25 cellular contexts compared by ENCODE assay signal in genomic region chr5:42689391-42689790, GRCh38.
A peak's percentile ranks its signal among the peaks of the same experiment; 100 is the strongest.
DNase-seq lines count a peak whose midpoint lies in the region; ATAC-seq and TF ChIP-seq lines count a peak whose summit lies in the region.
"Had no signal": no experiment of that assay in that cellular context is flagged by ENCODE, and none has a peak within 500 bp of the region (broad histone marks: within the 10 kb centered on the region; RNA-seq: fewer than 3 reads in every experiment).

No MANE protein-coding gene starts in this region.

- WGBS in liver = 38% methylated on average over 4 of the region's 4 CpGs

- H3K36me3 ChIP-seq in breast epithelium = no peaks in the 10 kb centered on the region
- peaks cover 0 to 50% (median 34%) of the 10 kb centered on the region in 4 donors for H3K36me3 ChIP-seq in liver (ENCODE audit: control insufficient read depth in 4 of 4, insufficient read depth in 3 of 4, low read depth in 1 of 4, low read length in 3 of 4)
- H3K36me3 ChIP-seq: BLaER1, Peyer's patch, SJCRH30 had no signal

- BruUV-seq in MCF 10A (replicated peaks; lab: Mats Ljungman, UMichigan) = no TSS peak

- no peak overlapping the region for H3K9ac ChIP-seq in liver (ENCODE audit: low read depth in 1 of 2, low read length in 2 of 2)
- H3K9ac ChIP-seq: BLaER1 had no signal

- TF ChIP-seq POLR2A in breast epithelium (IDR thresholded peaks at IDR 0.05) = no peak

- no peak overlapping the region for H3K27ac Mint-ChIP-seq in MCF 10A (ENCODE audit: low read depth, unreplicated experiment)

- H3K4me3 ChIP-seq in breast epithelium (no peak overlapping the region), liver (ENCODE audit: low read depth in 1 of 3, low read length in 3 of 3) (no peak overlapping the region)
- H3K4me3 ChIP-seq: BLaER1, Peyer's patch, SJCRH30 had no signal

- H3K27ac ChIP-seq in breast epithelium (no peak overlapping the region), liver (ENCODE audit: low read depth in 1 of 2, low read length in 2 of 2) (no peak overlapping the region)
- H3K27ac ChIP-seq: 22Rv1, BLaER1, Peyer's patch, SJCRH30 had no signal

- no peak overlapping the region for H3K4me3 Mint-ChIP-seq in MCF 10A (ENCODE audit: unreplicated experiment)
- H3K4me3 Mint-ChIP-seq: CD4-positive, alpha-beta memory T cell had no signal

- no peaks in the 10 kb centered on the region for H3K4me1 Mint-ChIP-seq in MCF 10A (ENCODE audit: insufficient read depth, unreplicated experiment)

- POLR2A ChIA-PET in MCF 10A (lab: Yijun Ruan, JAX) = interaction anchor here (0.6 kb wide), 1 partner anchor 65 kb away, joined by 3 read pairs; no protein-coding TSS in a partner anchor

- no peaks in the 10 kb centered on the region for H3K9me3 Mint-ChIP-seq in MCF 10A (ENCODE audit: unreplicated experiment)

- H3K27me3 ChIP-seq in breast epithelium (no peaks in the 10 kb centered on the region), liver (ENCODE audit: control insufficient read depth in 4 of 4, insufficient read depth in 4 of 4, low read length in 3 of 4) (no peaks in the 10 kb centered on the region)
- H3K27me3 ChIP-seq: BLaER1, Peyer's patch, SJCRH30 had no signal

- peaks cover 0 to 13% of the 10 kb centered on the region in 2 donors for H3K9me3 ChIP-seq in breast epithelium
- H3K9me3 ChIP-seq in liver (ENCODE audit: control insufficient read depth in 4 of 4, low read length in 3 of 4) = no peaks in the 10 kb centered on the region
- H3K9me3 ChIP-seq: Peyer's patch had no signal

- TF ChIP-seq RAD21 in liver (IDR thresholded peaks at IDR 0.05) = no peak

- H3K36me3 Mint-ChIP-seq in MCF 10A (ENCODE audit: insufficient read depth, unreplicated experiment) = no peaks in the 10 kb centered on the region
- H3K36me3 Mint-ChIP-seq: CD4-positive, alpha-beta memory T cell had no signal

- intact Hi-C loops in MCF 10A (cut with micrococcal nuclease) (no loop called here), breast epithelium (cut with DNase I; ENCODE audit: low total_unique reads) (no loop called here)

- no peak for ATAC-seq in GM21529 (IDR thresholded peaks at IDR 0.05; ENCODE audit: unreplicated experiment)

- CTCF ChIA-PET in MCF 10A (lab: Yijun Ruan, JAX) = interaction anchor here (0.7 kb wide), 1 partner anchor 633 kb away, joined by 3 read pairs; no protein-coding TSS in a partner anchor

- H3K4me1 ChIP-seq in breast epithelium (no peaks in the 10 kb centered on the region), liver (ENCODE audit: control insufficient read depth in 4 of 4, insufficient read depth in 4 of 4, low read length in 3 of 4) (peaks cover 0 to 11% (median under 1%) of the 10 kb centered on the region in 4 donors)
- H3K4me1 ChIP-seq: BLaER1, Caco-2, Peyer's patch, SJCRH30 had no signal

- DNase-seq in MCF 10A (ENCODE audit: unreplicated experiment) (peak; percentile 20), breast epithelium (ENCODE audit: low spot score in 2 of 2) (no peak), fibroblast of gingiva (ENCODE audit: low read depth) (peak; percentile 5), NCI-H226 (no peak), SW 1271 (lab: John Stamatoyannopoulos, UW) (no peak)
- no peak for DNase-seq in stimulated activated naive CD4-positive, alpha-beta T cell (lab: John Stamatoyannopoulos, UW)
- DNase-seq: ACHN; CD4-positive, alpha-beta memory T cell; DMS 273 treated with DMSO at 0.1 percent for 48 hours; DMS79 treated with DMSO at 0.1 percent for 48 hours; Karpas-422; MM.1S; NCI-H1048; NCI-H1417 treated with DMSO at 0.1 percent for 48 hours; NCI-H187 treated with DMSO at 0.1 percent for 48 hours; NCI-H345; NCI-H524; NCI-H774; Peyer's patch; SJCRH30 had no signal

- H3K27me3 Mint-ChIP-seq in MCF 10A (ENCODE audit: insufficient read depth, unreplicated experiment) = no peaks in the 10 kb centered on the region

- TF ChIP-seq CTCF in MCF 10A (IDR thresholded peaks at IDR 0.05; ENCODE audit: unreplicated experiment) (no peak), breast epithelium (IDR thresholded peaks at IDR 0.05) (no peak), liver (IDR thresholded peaks at IDR 0.05; ENCODE audit: low read depth, low read length, missing input control) (no peak)

TF ChIP-seq in liver, 16 proteins besides CTCF, POLR2A, EP300 and RAD21:
- TF ChIP-seq REST (IDR thresholded peaks at IDR 0.05) (no peak), RXRA (IDR thresholded peaks at IDR 0.05) (peak; percentile 57 to 73), YY1 (IDR thresholded peaks at IDR 0.05) (no peak), TAF1 (conservative IDR thresholded peaks at IDR 0.05) (no peak), HNF4A (conservative IDR thresholded peaks at IDR 0.05) (peak; percentile 61 to 77), GABPA (IDR thresholded peaks at IDR 0.05 in 1 of 2, conservative IDR thresholded peaks at IDR 0.05 in 1 of 2) (no peak), ZBTB33 (IDR thresholded peaks at IDR 0.05) (no peak), SP1 (IDR thresholded peaks at IDR 0.05) (peak; percentile 36)
- TF ChIP-seq, protein P1, sequence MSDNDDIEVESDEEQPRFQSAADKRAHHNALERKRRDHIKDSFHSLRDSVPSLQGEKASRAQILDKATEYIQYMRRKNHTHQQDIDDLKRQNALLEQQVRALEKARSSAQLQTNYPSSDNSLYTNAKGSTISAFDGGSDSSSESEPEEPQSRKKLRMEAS (IDR thresholded peaks at IDR 0.05) = no peak

Comparison
In these comparisons a context has a peak if more than half of its experiments do, and no peak if none do; other contexts are left out.
1. DNase-seq: peak in MCF 10A (single experiment) and fibroblast of gingiva (single experiment); none in breast epithelium (0 of 2), NCI-H226 (single experiment), SW 1271 (0 of 2) and stimulated activated naive CD4-positive, alpha-beta T cell (0 of 6).